ENCODE assay signal across 8 cellular contexts in the genomic region with DNA sequence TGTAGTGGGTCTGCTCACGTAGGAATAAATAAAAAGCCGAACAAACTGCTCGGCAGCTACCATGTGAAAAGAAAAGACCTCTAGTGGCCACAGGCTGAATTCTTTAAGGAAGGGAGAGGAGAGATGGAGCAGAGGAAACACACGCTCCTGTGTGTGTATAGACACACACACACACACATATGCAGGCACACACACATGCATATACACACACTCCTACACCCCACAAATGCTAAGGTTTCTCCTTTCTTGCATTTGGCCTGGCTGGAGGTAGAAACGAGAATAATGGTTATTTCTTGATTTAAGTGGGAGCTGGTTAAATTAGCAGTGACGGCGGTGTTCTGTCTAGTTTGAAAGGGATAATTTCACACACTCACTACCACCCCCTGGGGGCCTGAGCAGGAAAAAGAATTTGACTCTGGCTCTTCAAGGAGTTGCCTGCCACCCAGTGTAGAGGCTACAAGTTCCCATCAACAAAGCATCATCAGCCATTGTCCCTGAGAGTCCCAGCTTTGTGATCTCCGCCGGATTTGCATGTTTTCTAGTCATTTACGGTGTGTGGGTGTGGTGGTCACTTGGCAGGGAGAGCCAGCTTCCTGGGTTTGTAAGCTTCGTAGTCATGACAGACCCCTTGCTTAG. TPM values are rescaled to one million over a fixed set of nuclear protein-coding genes. Genes with fewer than 3 reads are reported as not detected.
A peak's percentile ranks its signal among the peaks of the same experiment; 100 is the strongest.
DNase-seq lines count a peak whose midpoint lies in the region; TF ChIP-seq lines count a peak whose summit lies in the region.

A gene (minus strand): TSS at position 78 of the 636 bp plus-strand sequence. CDS start 96,597 bp downstream, outside the sequence.

- H3K4me3 Mint-ChIP-seq in HFFc6 = peak within 1 kb of the TSS; percentile 95

- TF ChIP-seq CTCF in HFFc6 (IDR thresholded peaks at IDR 0.05) (peak; percentile 89), astrocyte of the cerebellum (IDR thresholded peaks at IDR 0.05; ENCODE audit: low read depth, low read length, missing control alignments) (peak; percentile 71)

- H3K4me3 ChIP-seq in astrocyte of the cerebellum (ENCODE audit: low read depth, low read length) = peak within 1 kb of the TSS; percentile 59

- peaks cover 22% of the 10 kb centered on the region for H3K36me3 Mint-ChIP-seq in HFFc6 (ENCODE audit: low read depth)

- in situ Hi-C loops in astrocyte of the cerebellum (cut with HindIII; ENCODE audit: low sequenced_read_pairs) = loop anchor here (5.0 kb wide), 1 partner anchor 283 kb away; no protein-coding TSS in a partner anchor

- DNase-seq in NCI-H2171 treated with DMSO at 0.1 percent for 48 hours (lab: John Stamatoyannopoulos, UW) = peak; percentile 51
- DNase-seq in NCI-H2171 (lab: John Stamatoyannopoulos, UW) = no peak
- DNase-seq in HFFc6 = peak; percentile 87
- peak; percentile 72 for DNase-seq in NCI-H510A treated with DMSO at 0.1 percent for 48 hours (lab: John Stamatoyannopoulos, UW)
- peak; percentile 83 for DNase-seq in astrocyte of the cerebellum (ENCODE audit: low read depth)
- peak; percentile 82 to 94 for DNase-seq in hippocampal formation (lab: John Stamatoyannopoulos, UW)
- DNase-seq in retina = peak; percentile 92
- DNase-seq in KG1 (lab: John Stamatoyannopoulos, UW) = no peak

- H3K27ac Mint-ChIP-seq in HFFc6 = peak within 1 kb of the TSS; percentile 96

- H3K27me3 Mint-ChIP-seq in HFFc6 (ENCODE audit: insufficient read depth) = no peaks in the 10 kb centered on the region

- H3K4me1 Mint-ChIP-seq in HFFc6 (ENCODE audit: low read depth) = peaks cover 69% of the 10 kb centered on the region

- H3K9me3 Mint-ChIP-seq in HFFc6 = no peaks in the 10 kb centered on the region

RNA-seq across cellular contexts. Expression of the gene that starts here (rescaled TPM):
- total RNA-seq in HFFc6 (2021; fragmentation: NEBNext Ultra II Directional; extraction: Animal tissue kit (Norgen Biotek cat#: 25700)) = 10 to 100 TPM; 13.7 to 17.4 (median 16.0) TPM

Comparison
In these comparisons a context has a peak if more than half of its experiments do, and no peak if none do; other contexts are left out.
1. DNase-seq: peak in NCI-H2171 treated with DMSO at 0.1 percent for 48 hours (single experiment), HFFc6 (single experiment), NCI-H510A treated with DMSO at 0.1 percent for 48 hours (single experiment), astrocyte of the cerebellum (single experiment), hippocampal formation (2 of 2) and retina (single experiment); none in NCI-H2171 (single experiment) and KG1 (single experiment).